Comparison of ENCODE assay signal across 9 cellular contexts in the genomic region with DNA sequence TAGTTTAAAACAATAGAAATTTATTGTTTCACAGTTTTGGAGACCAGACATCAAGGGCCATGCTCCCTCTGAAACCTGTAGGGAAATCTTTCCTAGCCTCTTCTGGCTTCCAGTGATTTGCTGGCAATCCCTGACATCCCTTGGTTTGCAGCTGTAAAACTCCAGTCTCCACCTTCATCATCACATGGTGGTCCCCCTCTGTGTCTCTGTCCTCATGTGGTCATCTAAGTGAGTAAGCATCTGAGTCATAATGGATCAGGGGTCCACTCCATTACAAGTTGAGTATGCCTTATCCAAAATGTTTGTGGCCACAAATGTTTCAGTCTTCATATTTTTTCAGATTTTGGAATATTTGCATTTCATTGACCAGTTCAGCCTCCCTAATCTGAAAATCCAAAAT. TPM values are rescaled to one million over a fixed set of nuclear protein-coding genes. Genes with fewer than 3 reads are reported as not detected.
"Had no signal": no experiment of that assay in that cellular context is flagged by ENCODE, and none has a peak within 500 bp of the region (broad histone marks: within the 10 kb centered on the region; RNA-seq: fewer than 3 reads in every experiment).

No MANE protein-coding gene starts in this region.

- H3K4me3 Mint-ChIP-seq: GM23338, H9, HFFc6 had no signal

- H3K4me3 ChIP-seq: GM23338, K562 had no signal

- ATAC-seq: GM23338, HCT116, K562 had no signal

- H3K27ac ChIP-seq: HL-60 had no signal

- H3K27ac Mint-ChIP-seq: GM23338, H9, HFFc6 had no signal

- DNase-seq: H9, HFFc6, IMR-90, KG1 had no signal

RNA-seq across cellular contexts. Expression of a gene that starts 5.6 kb away (rescaled TPM):
- total RNA-seq: GM23338, H1, H9, HFFc6, IMR-90 had no signal
- polyA plus RNA-seq: IMR-90 had no signal
